ENCODE assay signal across 8 cellular contexts in the genomic region with DNA sequence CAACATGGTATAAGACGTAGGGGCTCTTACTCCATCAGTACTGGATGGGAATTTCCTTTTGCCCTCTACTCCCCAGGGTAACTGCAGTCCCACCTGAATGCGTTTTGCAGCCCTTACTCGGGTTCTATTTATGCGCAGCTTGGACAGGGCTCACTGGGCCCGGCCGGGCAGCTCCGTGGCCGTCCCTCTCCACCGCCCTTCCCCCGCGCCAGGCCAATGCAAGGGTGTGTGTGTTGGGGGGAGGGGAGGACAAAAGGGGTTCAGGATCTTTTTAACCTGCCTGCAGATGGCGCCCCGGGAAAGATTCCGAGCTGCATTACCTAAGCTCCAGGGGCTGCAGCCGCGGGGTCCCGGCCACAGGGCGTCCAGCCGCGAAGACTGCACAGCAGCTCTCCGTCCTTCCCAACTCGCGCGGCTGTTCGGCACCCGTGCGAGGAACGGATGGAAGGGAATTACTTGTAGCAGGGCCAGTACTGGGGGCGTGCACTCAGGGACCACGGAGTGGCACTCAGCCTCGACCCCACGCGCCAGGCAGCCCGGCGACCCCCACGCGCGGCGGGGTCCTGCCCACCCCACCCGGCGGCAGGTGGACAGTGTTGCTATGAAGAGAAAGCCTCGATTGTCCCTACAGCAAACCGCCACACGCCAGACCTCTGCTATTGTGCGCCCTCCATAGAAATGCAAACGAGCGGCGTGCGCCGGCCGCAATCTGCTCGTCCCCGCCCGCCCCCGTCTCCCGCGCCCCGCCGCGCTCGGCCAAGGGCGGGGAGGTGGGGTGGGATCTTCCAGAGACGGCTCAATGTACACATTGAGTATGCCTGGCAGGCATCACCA. TPM values are rescaled to one million over a fixed set of nuclear protein-coding genes. Genes with fewer than 3 reads are reported as not detected.
DNase-seq lines count a peak whose midpoint lies in the region; ATAC-seq and TF ChIP-seq lines count a peak whose summit lies in the region.

No MANE protein-coding gene starts in this region.

- 0 out of 2 replicates have a peak, but pooled peaks have one; percentile 21 for TF ChIP-seq CTCF in KMS-11 (conservative IDR thresholded peaks at IDR 0.05; ENCODE audit: low read depth, low read length)
- peak; percentile 48 for TF ChIP-seq CTCF in astrocyte of the spinal cord (IDR thresholded peaks at IDR 0.05; ENCODE audit: low read depth, low read length)

- DNase-seq in COR-L47 (lab: John Stamatoyannopoulos, UW) = peak; percentile 92
- peak; percentile 96 to 98 for DNase-seq in SJCRH30
- peak; percentile 45 for DNase-seq in astrocyte of the spinal cord (ENCODE audit: low read depth, low spot score)
- peak; percentile 76 for DNase-seq in putamen (ENCODE audit: low spot score)
- DNase-seq in hepatic stellate cell (ENCODE audit: low spot score) = no peak

- H3K27me3 ChIP-seq in KMS-11 (ENCODE audit: insufficient read depth, low read depth) = no peaks in the 10 kb centered on the region
- no peaks in the 10 kb centered on the region for H3K27me3 ChIP-seq in SJCRH30

- in situ Hi-C loops in astrocyte of the spinal cord (cut with HindIII; ENCODE audit: low sequenced_read_pairs) = no loop called here

- peak overlapping the region; percentile 57 for H3K9ac ChIP-seq in KMS-11

- H3K36me3 ChIP-seq in KMS-11 (ENCODE audit: insufficient read depth) (no peaks in the 10 kb centered on the region), SJCRH30 (peaks cover 19% of the 10 kb centered on the region)

- no peaks in the 10 kb centered on the region for H3K9me3 ChIP-seq in SJCRH30 (replicated peaks)

- peak overlapping the region; percentile 93 for H3K4me2 ChIP-seq in KMS-11

- peak overlapping the region; percentile 63 for H3K4me3 ChIP-seq in KMS-11 (IDR thresholded peaks at IDR 0.05; ENCODE audit: insufficient read depth, low read depth, low read length)
- peak overlapping the region; percentile 97 for H3K4me3 ChIP-seq in SJCRH30
- H3K4me3 ChIP-seq in astrocyte of the spinal cord (ENCODE audit: low read depth, low read length) = peak overlapping the region; percentile 10
- H3K4me3 ChIP-seq in iPS-11a (ENCODE audit: low read depth, low read length) = peak overlapping the region; percentile 43

- no peak for ATAC-seq in HG02759 (IDR thresholded peaks at IDR 0.05; ENCODE audit: unreplicated experiment)

- peak overlapping the region; percentile 35 for H3K27ac ChIP-seq in KMS-11
- H3K27ac ChIP-seq in SJCRH30 = peak overlapping the region; percentile 58

- peaks cover 4% of the 10 kb centered on the region; the same call in 1 of the 2 replicates for H3K79me2 ChIP-seq in KMS-11 (ENCODE audit: insufficient read depth, low read depth)

- H4K20me1 ChIP-seq in KMS-11 (ENCODE audit: insufficient read depth) = no peaks in the 10 kb centered on the region

- H3K4me1 ChIP-seq in KMS-11 (ENCODE audit: low read depth, poor library complexity, severe bottlenecking) = peaks cover 16% of the 10 kb centered on the region
- peaks cover 15% of the 10 kb centered on the region for H3K4me1 ChIP-seq in SJCRH30

- peak overlapping the region; percentile 92 for H2AFZ ChIP-seq in KMS-11 (ENCODE audit: low read depth)

RNA-seq across cellular contexts. Expression of gene GADD45G, which starts 1.0 kb away (rescaled TPM):
- total RNA-seq in SJCRH30 (2014; rRNA removed; shearing (Covaris generic)) = 23.2 and 23.5 TPM in 2 replicates

Comparison
In these comparisons a context has a peak if more than half of its experiments do, and no peak if none do; other contexts are left out.
1. H3K4me3 ChIP-seq: peak in every context shown above with its lines; median percentile 97 in SJCRH30; 63 in KMS-11; 43 in iPS-11a; 10 in astrocyte of the spinal cord.